Comparison of ENCODE assay signal across 8 cellular contexts in genomic region chr10:125719173-125720001, GRCh38. TPM values are rescaled to one million over a fixed set of nuclear protein-coding genes. Genes with fewer than 3 reads are reported as not detected.
DNase-seq lines count a peak whose midpoint lies in the region; ATAC-seq and TF ChIP-seq lines count a peak whose summit lies in the region.

Gene EDRF1 (plus strand): TSS chr10:125719709. CDS start chr10:125719808, 99 bp downstream.

- no peak for TF ChIP-seq CTCF in BJ (IDR thresholded peaks at IDR 0.05; ENCODE audit: insufficient read depth, low read depth, low read length)
- no peak for TF ChIP-seq CTCF in coronary artery (IDR thresholded peaks at IDR 0.05)

- no peaks in the 10 kb centered on the region for H3K27me3 Mint-ChIP-seq in activated CD4-positive, alpha-beta T cell treated with anti-CD3 and anti-CD28 coated beads, Interleukin-2, amount 10 ng/mL, durations not matched to agents 24 days and 14 days

- peaks cover 28% of the 10 kb centered on the region for H3K36me3 Mint-ChIP-seq in activated CD4-positive, alpha-beta T cell treated with anti-CD3 and anti-CD28 coated beads, Interleukin-2, amount 10 ng/mL, durations not matched to agents 24 days and 14 days (ENCODE audit: low read depth)

- peaks cover 18% of the 10 kb centered on the region for H3K4me1 Mint-ChIP-seq in activated CD4-positive, alpha-beta T cell treated with anti-CD3 and anti-CD28 coated beads, Interleukin-2, amount 10 ng/mL, durations not matched to agents 24 days and 14 days

- intact Hi-C loops in activated CD4-positive, alpha-beta T cell treated with anti-CD3 and anti-CD28 coated beads, Interleukin-2, amount 10 ng/mL, durations not matched to agents 24 days and 14 days (cut with micrococcal nuclease): loop anchor here (1.0 to 5.0 kb wide), 5 partner anchors 15 to 927 kb away; partner anchors contain the start of genes BCCIP, EEF1AKMT2, FANK1 and UROS
- intact Hi-C loops in left colon (cut with DNase I, micrococcal nuclease): no loop called here

- no peaks in the 10 kb centered on the region for H3K9me3 Mint-ChIP-seq in activated CD4-positive, alpha-beta T cell treated with anti-CD3 and anti-CD28 coated beads, Interleukin-2, amount 10 ng/mL, durations not matched to agents 24 days and 14 days

- H3K4me3 ChIP-seq in BJ (ENCODE audit: low read depth, low read length) (peak within 1 kb of the TSS; percentile 86), coronary artery (peak within 1 kb of the TSS; percentile 100)

- ATAC-seq in GM19324 (IDR thresholded peaks at IDR 0.05; ENCODE audit: low FRiP score, unreplicated experiment) (peak; percentile 95), HG03469 (IDR thresholded peaks at IDR 0.05; ENCODE audit: unreplicated experiment) (peak; percentile 94), left colon (peak; percentile 97)

- DNase-seq in BJ (ENCODE audit: low read depth) (peak; percentile 95), NCI-H526 treated with DMSO at 0.1 percent for 48 hours (lab: John Stamatoyannopoulos, UW) (peak; percentile 92), coronary artery (ENCODE audit: low spot score) (peak; percentile 100), left colon (peak; percentile 99)
- peak; percentile 100 for DNase-seq in activated CD4-positive, alpha-beta T cell treated with anti-CD3 and anti-CD28 coated beads, Interleukin-2, amount 10 ng/mL, durations not matched to agents 24 days and 14 days
- DNase-seq in stimulated activated CD4-positive, alpha-beta T cell treated with anti-CD3 and anti-CD28 coated beads, Interleukin-1b, Interleukin-23, amount 100 ng/mL, for 48 hours: peak; percentile 99

- CTCF ChIA-PET in BJ (lab: Yijun Ruan, JAX): no interaction called here

- no peaks in the 10 kb centered on the region for H3K36me3 ChIP-seq in BJ (ENCODE audit: control insufficient read depth, insufficient read depth, low read length)

- no peaks in the 10 kb centered on the region for H3K27me3 ChIP-seq in BJ (ENCODE audit: control insufficient read depth, insufficient read depth, low read length)

- POLR2A ChIA-PET in BJ (lab: Charles Lee): interaction anchor here (0.6 to 0.7 kb wide), 2 partner anchors 564 to 798 kb away, joined by 3 to 4 read pairs; no protein-coding TSS in a partner anchor

- H3K27ac Mint-ChIP-seq in activated CD4-positive, alpha-beta T cell treated with anti-CD3 and anti-CD28 coated beads, Interleukin-2, amount 10 ng/mL, durations not matched to agents 24 days and 14 days: peak within 1 kb of the TSS; percentile 96

- H3K27ac ChIP-seq in coronary artery: peak within 1 kb of the TSS; percentile 77 to 95

- peak within 1 kb of the TSS; percentile 98 for H3K4me3 Mint-ChIP-seq in activated CD4-positive, alpha-beta T cell treated with anti-CD3 and anti-CD28 coated beads, Interleukin-2, amount 10 ng/mL, durations not matched to agents 24 days and 14 days

RNA-seq across cellular contexts. Expression of gene EDRF1, which starts in this region (rescaled TPM):
- polyA plus RNA-seq in BJ (2011; rRNA removed): 15.7 and 20.1 TPM in 2 replicates
- 17.9 and 21.6 TPM in 2 replicates for polyA minus RNA-seq in BJ (2011; rRNA and poly(A)+ RNA removed)
- 40.8 and 43.2 TPM in 2 replicates for total RNA-seq in activated CD4-positive, alpha-beta T cell treated with anti-CD3 and anti-CD28 coated beads, Interleukin-2, amount 10 ng/mL, durations not matched to agents 24 days and 14 days
- 10 to 100 TPM; 17.9 to 18.2 TPM for total RNA-seq in left colon

Comparison
In these comparisons a context has a peak if more than half of its experiments do, and no peak if none do; other contexts are left out.
1. Peak in every context shown above with its lines: DNase-seq, ATAC-seq, H3K4me3 ChIP-seq and H3K27ac ChIP-seq.